Comparison of ENCODE assay signal across 1 cellular context in genomic region chr14:20688167-20688839, GRCh38.
A peak's percentile ranks its signal among the peaks of the same experiment; 100 is the strongest.
TF ChIP-seq lines count a peak whose summit lies in the region.

Gene ANG (plus strand): TSS chr14:20688764. CDS start chr14:20693565, 4,801 bp downstream.

TF ChIP-seq in HepG2, 621 proteins besides CTCF, POLR2A, EP300 and RAD21 (continued from another document and continues in another):
- TF ChIP-seq ZNF33A (CRISPR knock-in tag; IDR thresholded peaks at IDR 0.05; ENCODE audit: borderline replicate concordance) (no peak), ZBTB46 (CRISPR knock-in tag; IDR thresholded peaks at IDR 0.05; ENCODE audit: borderline replicate concordance) (no peak), RARG (CRISPR knock-in tag; IDR thresholded peaks at IDR 0.05; ENCODE audit: low read depth) (no peak), TFAP4 (IDR thresholded peaks at IDR 0.05; ENCODE audit: borderline replicate concordance, low read depth) (peak; percentile 24; the same call in 1 of the 2 replicates), ZBTB26 (CRISPR knock-in tag; IDR thresholded peaks at IDR 0.05; ENCODE audit: borderline replicate concordance) (peak; percentile 7; the same call in 1 of the 2 replicates), REXO4 (CRISPR knock-in tag; IDR thresholded peaks at IDR 0.05; ENCODE audit: borderline replicate concordance) (no peak), ZNF562 (CRISPR knock-in tag; IDR thresholded peaks at IDR 0.05; ENCODE audit: borderline replicate concordance) (no peak), EHMT2 (IDR thresholded peaks at IDR 0.05; ENCODE audit: borderline replicate concordance, low read depth, low read length) (no peak), MIER3 (CRISPR knock-in tag; IDR thresholded peaks at IDR 0.05; ENCODE audit: borderline replicate concordance) (no peak), PRDM15 (CRISPR knock-in tag; IDR thresholded peaks at IDR 0.05) (no peak), TERF1 (CRISPR knock-in tag; IDR thresholded peaks at IDR 0.05) (no peak), ZNF784 (CRISPR knock-in tag; IDR thresholded peaks at IDR 0.05; ENCODE audit: borderline replicate concordance) (no peak), PRMT3 (CRISPR knock-in tag; IDR thresholded peaks at IDR 0.05; ENCODE audit: borderline replicate concordance, low read depth) (no peak), TCF7L2 (IDR thresholded peaks at IDR 0.05; ENCODE audit: low read depth, low read length) (no peak), HNF1B (CRISPR knock-in tag; IDR thresholded peaks at IDR 0.05) (no peak), YY1 (IDR thresholded peaks at IDR 0.05; ENCODE audit: insufficient read depth, insufficient replicate concordance, low read depth, low read length) (no peak), SETDB1 (CRISPR knock-in tag; IDR thresholded peaks at IDR 0.05; ENCODE audit: borderline replicate concordance) (no peak), NPAS2 (CRISPR knock-in tag; IDR thresholded peaks at IDR 0.05; ENCODE audit: borderline replicate concordance) (no peak), PLRG1 (conservative IDR thresholded peaks at IDR 0.05) (no peak), ZSCAN25 (CRISPR knock-in tag; IDR thresholded peaks at IDR 0.05) (no peak), ZBTB42 (CRISPR knock-in tag; IDR thresholded peaks at IDR 0.05) (0 out of 2 replicates have a peak, but pooled peaks have one; percentile 20), HDAC2 (CRISPR knock-in tag; IDR thresholded peaks at IDR 0.05) (no peak), ZNF713 (CRISPR knock-in tag; IDR thresholded peaks at IDR 0.05) (no peak), MTF1 (CRISPR knock-in tag; IDR thresholded peaks at IDR 0.05) (no peak), ASH2L (IDR thresholded peaks at IDR 0.05; ENCODE audit: insufficient read length, low read depth, low read length) (no peak), ZNF318 (CRISPR knock-in tag; IDR thresholded peaks at IDR 0.05) (no peak), ZNF644 (CRISPR knock-in tag; IDR thresholded peaks at IDR 0.05; ENCODE audit: low read depth) (no peak), ZNF652 (CRISPR knock-in tag; IDR thresholded peaks at IDR 0.05; ENCODE audit: borderline replicate concordance, low read depth) (0 out of 2 replicates have a peak, but pooled peaks have one; percentile 7), ZNF280D (CRISPR knock-in tag; IDR thresholded peaks at IDR 0.05) (no peak), ZNF17 (CRISPR knock-in tag; IDR thresholded peaks at IDR 0.05) (no peak), ZNF879 (CRISPR knock-in tag; IDR thresholded peaks at IDR 0.05) (no peak), SPEN (CRISPR knock-in tag; IDR thresholded peaks at IDR 0.05; ENCODE audit: low read depth) (no peak)
